Comparison of ENCODE assay signal across 20 cellular contexts in the genomic region with DNA sequence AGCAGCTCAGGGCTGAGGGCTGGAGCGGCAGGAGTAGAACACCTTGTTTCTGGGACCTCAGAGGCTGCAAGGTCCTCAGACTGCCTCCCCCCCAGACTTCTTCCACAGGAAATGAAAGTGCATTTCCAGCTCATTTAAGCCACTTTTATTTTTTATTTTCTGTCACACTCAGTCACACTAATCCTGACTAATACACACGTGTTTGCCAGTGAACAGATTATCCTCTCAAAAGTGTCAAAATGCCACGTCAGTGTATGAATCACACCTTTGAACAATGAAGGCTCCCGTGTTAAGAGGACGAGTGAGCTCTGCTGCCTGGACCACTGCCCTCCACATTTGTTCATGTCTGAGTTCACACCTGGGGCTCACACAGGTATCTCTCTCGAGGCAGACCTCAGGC.
DNase-seq lines count a peak whose midpoint lies in the region; ATAC-seq and TF ChIP-seq lines count a peak whose summit lies in the region.
"Had no signal": no experiment of that assay in that cellular context is flagged by ENCODE, and none has a peak within 500 bp of the region (broad histone marks: within the 10 kb centered on the region; RNA-seq: fewer than 3 reads in every experiment).

No MANE protein-coding gene starts in this region.

- CTCF ChIA-PET in activated naive CD4-positive, alpha-beta T cell treated with anti-CD3 and anti-CD28 coated beads, Interleukin-2, amount 10 ng/mL, durations not matched to agents 7 days and 5 days (lab: Charles Lee) = no interaction called here

- no peaks in the 10 kb centered on the region for H3K36me3 Mint-ChIP-seq in activated naive CD4-positive, alpha-beta T cell treated with anti-CD3 and anti-CD28 coated beads, Interleukin-2, amount 10 ng/mL, durations not matched to agents 7 days and 5 days
- no peaks in the 10 kb centered on the region for H3K36me3 Mint-ChIP-seq in activated T-helper 17 cell treated with anti-CD3 and anti-CD28 coated beads, Interleukin-2, amount 50 U/mL, for 72 hours (ENCODE audit: low read depth)
- H3K36me3 Mint-ChIP-seq in type B pancreatic cell = no peaks in the 10 kb centered on the region

- peak overlapping the region; percentile 19 for H3K27ac Mint-ChIP-seq in activated naive CD4-positive, alpha-beta T cell treated with anti-CD3 and anti-CD28 coated beads, Interleukin-2, amount 10 ng/mL, durations not matched to agents 7 days and 5 days
- no peak overlapping the region for H3K27ac Mint-ChIP-seq in activated T-helper 17 cell treated with anti-CD3 and anti-CD28 coated beads, Interleukin-2, amount 50 U/mL, for 72 hours
- no peak overlapping the region for H3K27ac Mint-ChIP-seq in type B pancreatic cell
- H3K27ac Mint-ChIP-seq: activated B cell treated with CpG ODN at 0.5 μM for 24 hours; T-helper 2 cell treated with Interferon-gamma antibody and Interleukin-4, amounts not matched to agents 5 μg/mL and 100 μg/mL, for 36 hours had no signal

- no peak overlapping the region for H3K4me3 Mint-ChIP-seq in activated naive CD4-positive, alpha-beta T cell treated with anti-CD3 and anti-CD28 coated beads, Interleukin-2, amount 10 ng/mL, durations not matched to agents 7 days and 5 days
- H3K4me3 Mint-ChIP-seq in activated T-helper 17 cell treated with anti-CD3 and anti-CD28 coated beads, Interleukin-2, amount 50 U/mL, for 72 hours = peak overlapping the region; percentile 19
- no peak overlapping the region for H3K4me3 Mint-ChIP-seq in type B pancreatic cell
- H3K4me3 Mint-ChIP-seq: activated B cell treated with CpG ODN at 0.5 μM for 24 hours; T-helper 2 cell treated with Interferon-gamma antibody and Interleukin-4, amounts not matched to agents 5 μg/mL and 100 μg/mL, for 36 hours had no signal

- H3K27me3 Mint-ChIP-seq in activated naive CD4-positive, alpha-beta T cell treated with anti-CD3 and anti-CD28 coated beads, Interleukin-2, amount 10 ng/mL, durations not matched to agents 7 days and 5 days = peaks cover 22% of the 10 kb centered on the region
- no peaks in the 10 kb centered on the region for H3K27me3 Mint-ChIP-seq in activated T-helper 17 cell treated with anti-CD3 and anti-CD28 coated beads, Interleukin-2, amount 50 U/mL, for 72 hours
- H3K27me3 Mint-ChIP-seq in type B pancreatic cell = no peaks in the 10 kb centered on the region
- H3K27me3 Mint-ChIP-seq: activated B cell treated with CpG ODN at 0.5 μM for 24 hours had no signal

- intact Hi-C loops in left cardiac atrium (cut with DNase I) = no loop called here

- peak; percentile 80 for ATAC-seq in activated T-helper 17 cell treated with anti-CD3 and anti-CD28 coated beads, Interleukin-2, amount 50 U/mL, for 72 hours (replicated peaks)
- peak; percentile 72 for ATAC-seq in stimulated activated naive CD8-positive, alpha-beta T cell treated with anti-CD3 and anti-CD28 coated beads, Interleukin-15, Interleukin-2, amounts not matched to agents 100 U/mL and 50 U/mL, for 24 hours
- no peak for ATAC-seq in left cardiac atrium
- ATAC-seq: heart left ventricle, left colon, SK-N-SH treated with all-trans-retinoic acid at 6 μM for 48 hours had no signal

- H3K4me1 Mint-ChIP-seq in activated naive CD4-positive, alpha-beta T cell treated with anti-CD3 and anti-CD28 coated beads, Interleukin-2, amount 10 ng/mL, durations not matched to agents 7 days and 5 days = peaks cover 28% of the 10 kb centered on the region
- no peaks in the 10 kb centered on the region for H3K4me1 Mint-ChIP-seq in activated T-helper 17 cell treated with anti-CD3 and anti-CD28 coated beads, Interleukin-2, amount 50 U/mL, for 72 hours
- no peaks in the 10 kb centered on the region for H3K4me1 Mint-ChIP-seq in type B pancreatic cell (ENCODE audit: unreplicated experiment)
- H3K4me1 Mint-ChIP-seq: activated B cell treated with CpG ODN at 0.5 μM for 24 hours had no signal

- no peak for TF ChIP-seq CTCF in type B pancreatic cell (conservative IDR thresholded peaks at IDR 0.05)

- no peaks in the 10 kb centered on the region for H3K9me3 Mint-ChIP-seq in activated naive CD4-positive, alpha-beta T cell treated with anti-CD3 and anti-CD28 coated beads, Interleukin-2, amount 10 ng/mL, durations not matched to agents 7 days and 5 days
- no peaks in the 10 kb centered on the region for H3K9me3 Mint-ChIP-seq in activated T-helper 17 cell treated with anti-CD3 and anti-CD28 coated beads, Interleukin-2, amount 50 U/mL, for 72 hours
- no peaks in the 10 kb centered on the region for H3K9me3 Mint-ChIP-seq in type B pancreatic cell
- H3K9me3 Mint-ChIP-seq: activated B cell treated with CpG ODN at 0.5 μM for 24 hours; T-helper 2 cell treated with Interferon-gamma antibody and Interleukin-4, amounts not matched to agents 5 μg/mL and 100 μg/mL, for 36 hours had no signal

- DNase-seq in activated naive CD4-positive, alpha-beta T cell treated with anti-CD3 and anti-CD28 coated beads, Interleukin-2, amount 10 ng/mL, durations not matched to agents 7 days and 5 days = no peak
- no peak for DNase-seq in activated naive CD4-positive, alpha-beta T cell treated with Interleukin-2 at 50 U/mL for 16 hours
- DNase-seq in HT1080 (ENCODE audit: low read depth) (peak; percentile 38), type B pancreatic cell (ENCODE audit: extremely low spot score, unreplicated experiment) (no peak), left cardiac atrium (no peak)
- DNase-seq in stimulated activated naive CD8-positive, alpha-beta T cell treated with anti-CD3 and anti-CD28 coated beads, Interleukin-15, Interleukin-2, amounts not matched to agents 100 U/mL and 50 U/mL, for 24 hours = no peak
- DNase-seq: activated B cell treated with CpG ODN at 0.5 μM for 24 hours; activated effector memory CD4-positive, alpha-beta T cell treated with anti-CD3 and anti-CD28 coated beads, Interleukin-2, amount 50 U/mL, for 16 hours; heart left ventricle; left colon; mesenchymal stem cell; MM.1S; NCI-H146; NCI-H2171 treated with DMSO at 0.1 percent for 48 hours; NCI-H526; occipital lobe; small intestine had no signal

Comparison
In these comparisons a context has a peak if more than half of its experiments do, and no peak if none do; other contexts are left out.
1. ATAC-seq: peak in activated T-helper 17 cell treated with anti-CD3 and anti-CD28 coated beads, Interleukin-2, amount 50 U/mL, for 72 hours (single experiment) and stimulated activated naive CD8-positive, alpha-beta T cell treated with anti-CD3 and anti-CD28 coated beads, Interleukin-15, Interleukin-2, amounts not matched to agents 100 U/mL and 50 U/mL, for 24 hours (single experiment); none in left cardiac atrium (0 of 2).